19 cellular contexts compared by ENCODE assay signal in the genomic region with DNA sequence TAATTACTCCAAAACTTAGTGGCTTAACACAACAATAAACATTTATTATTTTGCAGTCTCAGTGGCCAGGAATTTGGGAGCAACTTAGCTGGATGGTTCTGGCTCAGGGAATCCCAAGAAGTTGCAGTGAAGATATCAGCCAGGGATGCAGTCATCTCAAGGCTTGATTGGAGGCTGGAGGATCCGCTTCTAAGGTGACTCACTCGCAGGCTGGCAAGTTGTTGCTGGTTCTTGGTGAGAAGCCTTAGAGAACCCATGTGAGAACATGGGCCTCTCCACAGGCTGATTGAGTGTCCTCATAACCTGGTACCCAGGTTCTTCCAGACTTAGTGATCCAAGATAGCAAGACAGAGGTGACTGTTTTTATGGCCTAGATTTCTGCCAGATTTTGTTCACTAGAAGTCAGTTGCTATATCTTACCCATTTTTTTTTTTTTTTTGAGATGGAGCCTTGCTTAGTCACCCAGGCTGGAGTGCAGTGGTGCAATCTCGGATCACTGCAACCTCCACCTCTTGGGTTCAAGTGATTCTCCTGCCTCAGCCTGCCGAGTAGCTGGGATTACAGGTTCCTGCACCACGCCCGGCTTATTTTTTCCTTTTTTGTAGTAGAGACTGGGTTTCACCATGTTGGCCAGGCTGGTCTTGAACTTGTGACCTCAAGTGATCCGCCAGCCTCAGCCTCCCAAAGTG. TPM values are rescaled to one million over a fixed set of nuclear protein-coding genes. Genes with fewer than 3 reads are reported as not detected.
DNase-seq lines count a peak whose midpoint lies in the region; ATAC-seq and TF ChIP-seq lines count a peak whose summit lies in the region.
"Had no signal": no experiment of that assay in that cellular context is flagged by ENCODE, and none has a peak within 500 bp of the region (broad histone marks: within the 10 kb centered on the region; RNA-seq: fewer than 3 reads in every experiment).

No MANE protein-coding gene starts in this region.

- TF ChIP-seq CTCF in brain microvascular endothelial cell (IDR thresholded peaks at IDR 0.05; ENCODE audit: low read depth, low read length, missing control alignments), result no peak
- no peak for TF ChIP-seq CTCF in CD4-positive, alpha-beta T cell (IDR thresholded peaks at IDR 0.05)

- intact Hi-C loops in CD4-positive, alpha-beta T cell (cut with DNase I, micrococcal nuclease), result no loop called here

- H3K36me3 Mint-ChIP-seq in stimulated activated memory B cell treated with anti-CD40 and anti-IgM and Interleukin-4, amounts not matched to agents 10 μg/mL and 1 μg/mL and 100 μg/mL, for 72 hours, result peaks cover 55% of the 10 kb centered on the region
- H3K36me3 Mint-ChIP-seq in CD4-positive, alpha-beta T cell (ENCODE audit: low read depth), result peaks cover 65% of the 10 kb centered on the region

- in situ Hi-C loops in brain microvascular endothelial cell (cut with HindIII; ENCODE audit: low pct_ligation_motif_present, low sequenced_read_pairs), result no loop called here

- H3K27me3 Mint-ChIP-seq in stimulated activated memory B cell treated with anti-CD40 and anti-IgM and Interleukin-4, amounts not matched to agents 10 μg/mL and 1 μg/mL and 100 μg/mL, for 72 hours, result no peaks in the 10 kb centered on the region
- H3K27me3 Mint-ChIP-seq in CD4-positive, alpha-beta T cell, result no peaks in the 10 kb centered on the region
- H3K27me3 Mint-ChIP-seq: activated naive CD8-positive, alpha-beta T cell; central memory CD8-positive, alpha-beta T cell had no signal

- H3K4me1 Mint-ChIP-seq in stimulated activated memory B cell treated with anti-CD40 and anti-IgM and Interleukin-4, amounts not matched to agents 10 μg/mL and 1 μg/mL and 100 μg/mL, for 72 hours, result peaks cover 21% of the 10 kb centered on the region
- H3K4me1 Mint-ChIP-seq in CD4-positive, alpha-beta T cell (ENCODE audit: low read depth), result no peaks in the 10 kb centered on the region
- H3K4me1 Mint-ChIP-seq: central memory CD8-positive, alpha-beta T cell had no signal

- H3K27me3 ChIP-seq in MG63 (no peaks in the 10 kb centered on the region), brain microvascular endothelial cell (replicated peaks) (no peaks in the 10 kb centered on the region)
- H3K27me3 ChIP-seq in CD4-positive, alpha-beta T cell (ENCODE audit: control insufficient read depth, insufficient read depth, low read length), result no peaks in the 10 kb centered on the region
- H3K27me3 ChIP-seq: heart right ventricle, right atrium auricular region had no signal

- H3K36me3 ChIP-seq in MG63 (no peaks in the 10 kb centered on the region), brain microvascular endothelial cell (replicated peaks) (no peaks in the 10 kb centered on the region)
- H3K36me3 ChIP-seq: HAP-1 had no signal

- H3K4me3 ChIP-seq in MG63 (no peak overlapping the region), brain microvascular endothelial cell (ENCODE audit: low read depth, low read length) (no peak overlapping the region)
- H3K4me3 ChIP-seq: HAP-1, heart right ventricle, right atrium auricular region had no signal

- ATAC-seq in stimulated activated memory B cell treated with anti-CD40 and anti-IgM and Interleukin-4, amounts not matched to agents 10 μg/mL and 1 μg/mL and 100 μg/mL, for 72 hours, result no peak
- ATAC-seq in CD4-positive, alpha-beta T cell (ENCODE audit: poor library complexity), result no peak
- no peak for ATAC-seq in GM21825 (IDR thresholded peaks at IDR 0.05; ENCODE audit: unreplicated experiment)
- ATAC-seq: heart right ventricle had no signal

- H3K4me3 Mint-ChIP-seq in stimulated activated memory B cell treated with anti-CD40 and anti-IgM and Interleukin-4, amounts not matched to agents 10 μg/mL and 1 μg/mL and 100 μg/mL, for 72 hours, result no peak overlapping the region
- H3K4me3 Mint-ChIP-seq in CD4-positive, alpha-beta T cell, result no peak overlapping the region
- H3K4me3 Mint-ChIP-seq: activated naive CD8-positive, alpha-beta T cell; central memory CD8-positive, alpha-beta T cell; mesothelial cell of epicardium had no signal

- DNase-seq in EH (ENCODE audit: low read depth) (peak; percentile 71), MG63 (peak; percentile 43), brain microvascular endothelial cell (peak; percentile 56), iris pigment epithelial cell (ENCODE audit: low read depth) (peak; percentile 79), cerebellar nuclear complex (lab: John Stamatoyannopoulos, UW) (no peak)
- DNase-seq in CD4-positive, alpha-beta T cell, result no peak
- DNase-seq: COR-L47, heart right ventricle, kidney, MM.1S, NCI-H187 treated with DMSO at 0.1 percent for 48 hours, NCI-H524 treated with DMSO at 0.1 percent for 48 hours had no signal

- no peaks in the 10 kb centered on the region for H3K9me3 Mint-ChIP-seq in stimulated activated memory B cell treated with anti-CD40 and anti-IgM and Interleukin-4, amounts not matched to agents 10 μg/mL and 1 μg/mL and 100 μg/mL, for 72 hours
- H3K9me3 Mint-ChIP-seq in CD4-positive, alpha-beta T cell, result no peaks in the 10 kb centered on the region
- H3K9me3 Mint-ChIP-seq: central memory CD8-positive, alpha-beta T cell; mesothelial cell of epicardium had no signal

- H3K27ac ChIP-seq in brain microvascular endothelial cell, result no peak overlapping the region
- H3K27ac ChIP-seq in CD4-positive, alpha-beta T cell (ENCODE audit: low read depth, low read length), result no peak overlapping the region
- H3K27ac ChIP-seq: heart right ventricle, right atrium auricular region had no signal

- POLR2A ChIA-PET in CD4-positive, alpha-beta T cell (lab: Charles Lee), result no interaction called here

- H3K9me3 ChIP-seq in MG63, result no peaks in the 10 kb centered on the region
- no peaks in the 10 kb centered on the region for H3K9me3 ChIP-seq in CD4-positive, alpha-beta T cell (ENCODE audit: control insufficient read depth, low read length)
- H3K9me3 ChIP-seq: HAP-1, heart right ventricle, right atrium auricular region had no signal

- no peak overlapping the region for H3K27ac Mint-ChIP-seq in stimulated activated memory B cell treated with anti-CD40 and anti-IgM and Interleukin-4, amounts not matched to agents 10 μg/mL and 1 μg/mL and 100 μg/mL, for 72 hours
- H3K27ac Mint-ChIP-seq in CD4-positive, alpha-beta T cell, result no peak overlapping the region
- H3K27ac Mint-ChIP-seq: activated naive CD8-positive, alpha-beta T cell; mesothelial cell of epicardium had no signal

- CTCF ChIA-PET in CD4-positive, alpha-beta T cell (lab: Charles Lee), result no interaction called here

RNA-seq across cellular contexts. Expression of gene BRMS1L, which starts 32.5 kb away (rescaled TPM):
- total RNA-seq in MG63 (2014; rRNA removed; shearing (Covaris generic); ENCODE audit: low replicate concordance), result 1.4 and 2.2 TPM in 2 replicates
- 1 to 10 TPM; 6.1 to 9.2 TPM for total RNA-seq in CD4-positive, alpha-beta T cell

RNA-seq across cellular contexts. Expression of gene RALGAPA1, which starts 49.6 kb away (rescaled TPM):
- 5.9 and 9.8 TPM in 2 replicates for total RNA-seq in MG63 (2014; rRNA removed; shearing (Covaris generic); ENCODE audit: low replicate concordance)
- total RNA-seq in CD4-positive, alpha-beta T cell, result 10 to 100 TPM; 72.0 to 75.5 TPM

Comparison
In these comparisons a context has a peak if more than half of its experiments do, and no peak if none do; other contexts are left out.
1. DNase-seq: peak in EH (single experiment), MG63 (single experiment), brain microvascular endothelial cell (single experiment) and iris pigment epithelial cell (single experiment); none in cerebellar nuclear complex (0 of 2) and CD4-positive, alpha-beta T cell (0 of 10).